Comparison of ENCODE assay signal across 15 cellular contexts in genomic region chr2:121809607-121810006, GRCh38.
"Had no signal": no experiment of that assay in that cellular context is flagged by ENCODE, and none has a peak within 500 bp of the region (broad histone marks: within the 10 kb centered on the region; RNA-seq: fewer than 3 reads in every experiment).

No MANE protein-coding gene starts in this region.

- H3K4me3 Mint-ChIP-seq: activated CD8-positive, alpha-beta T cell treated with anti-CD3 and anti-CD28 coated beads for 36 hours; activated T-cell treated with anti-CD3 and anti-CD28 coated beads, Interleukin-2, amount 50 U/mL, for 4 hours; naive thymus-derived CD8-positive, alpha-beta T cell; stimulated activated naive CD8-positive, alpha-beta T cell treated with anti-CD3 and anti-CD28 coated beads, Interleukin-15, amount 100 ng/mL, for 72 hours; WTC11 had no signal

- H3K27ac ChIP-seq: adrenal gland, left lung, testis, upper lobe of left lung had no signal

- ATAC-seq: activated CD8-positive, alpha-beta T cell treated with anti-CD3 and anti-CD28 coated beads for 36 hours; activated T-cell treated with anti-CD3 and anti-CD28 coated beads, Interleukin-2, amount 50 U/mL, for 4 hours; left lung; naive thymus-derived CD8-positive, alpha-beta T cell; right cardiac atrium; stimulated activated naive CD8-positive, alpha-beta T cell treated with anti-CD3 and anti-CD28 coated beads, Interleukin-15, amount 100 ng/mL, for 72 hours; WTC11 had no signal

- H3K9me3 Mint-ChIP-seq: activated CD8-positive, alpha-beta T cell treated with anti-CD3 and anti-CD28 coated beads for 36 hours; activated T-cell treated with anti-CD3 and anti-CD28 coated beads, Interleukin-2, amount 50 U/mL, for 4 hours; naive thymus-derived CD8-positive, alpha-beta T cell; stimulated activated naive CD8-positive, alpha-beta T cell treated with anti-CD3 and anti-CD28 coated beads, Interleukin-15, amount 100 ng/mL, for 72 hours had no signal

- H3K4me3 ChIP-seq: adrenal gland, left lung, testis, upper lobe of left lung had no signal

- H3K27me3 Mint-ChIP-seq: stimulated activated naive CD8-positive, alpha-beta T cell treated with anti-CD3 and anti-CD28 coated beads, Interleukin-15, amount 100 ng/mL, for 72 hours had no signal

- H3K4me1 ChIP-seq: adrenal gland, left lung, testis had no signal

- H3K9me3 ChIP-seq: adrenal gland, left lung, testis, upper lobe of left lung had no signal

- H3K27ac Mint-ChIP-seq: activated CD8-positive, alpha-beta T cell treated with anti-CD3 and anti-CD28 coated beads for 36 hours; naive thymus-derived CD8-positive, alpha-beta T cell; stimulated activated naive CD8-positive, alpha-beta T cell treated with anti-CD3 and anti-CD28 coated beads, Interleukin-15, amount 100 ng/mL, for 72 hours; WTC11 had no signal

- H3K36me3 ChIP-seq: adrenal gland, left lung, upper lobe of left lung had no signal

- H3K27me3 ChIP-seq: adrenal gland, left lung, testis, upper lobe of left lung had no signal

- H3K36me3 Mint-ChIP-seq: naive thymus-derived CD8-positive, alpha-beta T cell had no signal

- DNase-seq: activated CD4-positive, alpha-beta T cell treated with anti-CD3 and anti-CD28 coated beads for 4 hours; activated CD8-positive, alpha-beta T cell treated with anti-CD3 and anti-CD28 coated beads for 36 hours; activated effector memory CD4-positive, alpha-beta T cell treated with Interleukin-2 at 50 U/mL for 16 hours; activated naive CD4-positive, alpha-beta T cell treated with anti-CD3 and anti-CD28 coated beads, Interleukin-2, amount 50 U/mL, for 16 hours; activated T-cell treated with anti-CD3 and anti-CD28 coated beads, Interleukin-2, amount 50 U/mL, for 4 hours; adrenal gland; islet precursor cell; left lung; naive thymus-derived CD8-positive, alpha-beta T cell; right cardiac atrium; stimulated activated naive CD8-positive, alpha-beta T cell treated with anti-CD3 and anti-CD28 coated beads, Interleukin-15, amount 100 ng/mL, for 72 hours; T-helper 2 cell; testis; upper lobe of left lung had no signal
